ENCODE assay signal across 17 cellular contexts in genomic region chr7:80087768-80088170, GRCh38. TPM values are rescaled to one million over a fixed set of nuclear protein-coding genes. Genes with fewer than 3 reads are reported as not detected.
DNase-seq lines count a peak whose midpoint lies in the region; ATAC-seq and TF ChIP-seq lines count a peak whose summit lies in the region.
"Had no signal": no experiment of that assay in that cellular context is flagged by ENCODE, and none has a peak within 500 bp of the region (broad histone marks: within the 10 kb centered on the region; RNA-seq: fewer than 3 reads in every experiment).

No MANE protein-coding gene starts in this region.

- DNase-seq in ELR (ENCODE audit: low read depth) (peak; percentile 37), SK-N-MC (ENCODE audit: low read depth, low spot score) (no peak), fibroblast of lung (ENCODE audit: low read depth in 2 of 2) (peak in 1 of 2 donors; percentile 54), renal cortical epithelial cell (ENCODE audit: low read depth) (peak; percentile 15), NCI-H1092 (lab: John Stamatoyannopoulos, UW) (no peak), D341Med (ENCODE audit: low spot score) (no peak), CD1c-positive myeloid dendritic cell (ENCODE audit: extremely low spot score) (no peak)
- DNase-seq: activated CD4-positive, CD25-positive, alpha-beta regulatory T cell; activated CD8-positive, alpha-beta memory T cell treated with anti-CD3 and anti-CD28 coated beads for 24 hours; activated naive CD8-positive, alpha-beta T cell treated with anti-CD3 and anti-CD28 coated beads, Interleukin-2, amount 50 U/mL, for 24 hours; left ventricle myocardium superior; MM.1S; NCI-H187; stimulated activated naive CD4-positive, alpha-beta T cell had no signal

- no peak for ATAC-seq in GM19463 (IDR thresholded peaks at IDR 0.05; ENCODE audit: unreplicated experiment)
- ATAC-seq: activated naive CD8-positive, alpha-beta T cell treated with anti-CD3 and anti-CD28 coated beads, Interleukin-2, amount 50 U/mL, for 24 hours; activated T-helper 17 cell treated with anti-CD3 and anti-CD28 coated beads, Interleukin-2, amount 50 U/mL, for 72 hours; left ventricle myocardium superior had no signal

- H3K27me3 ChIP-seq in fibroblast of lung (ENCODE audit: control insufficient read depth, insufficient read depth, low read length) = no peaks in the 10 kb centered on the region
- H3K27me3 ChIP-seq: vagina had no signal

- TF ChIP-seq CTCF in fibroblast of lung (conservative IDR thresholded peaks at IDR 0.05 in 1 of 2, IDR thresholded peaks at IDR 0.05 in 1 of 2; ENCODE audit: low read depth in 1 of 2, low read length in 2 of 2) = no peak

- H3K4me1 ChIP-seq in fibroblast of lung (ENCODE audit: control insufficient read depth, extremely low read depth, insufficient read depth, low read length) = peaks cover 17% of the 10 kb centered on the region

- H3K27ac ChIP-seq in SK-N-MC (peak overlapping the region; percentile 76), fibroblast of lung (ENCODE audit: insufficient read depth, low read length) (peak overlapping the region; percentile 65)
- H3K27ac ChIP-seq: vagina had no signal

- H3K4me3 ChIP-seq in SK-N-MC (0 out of 2 replicates have a peak overlapping the region, but pooled peaks have one; percentile 48), fibroblast of lung (replicated peaks in 1 of 4; ENCODE audit: control extremely low read depth in 1 of 4, insufficient read depth in 1 of 4, low read depth in 3 of 4, low read length in 4 of 4) (no peak overlapping the region)
- H3K4me3 ChIP-seq: vagina had no signal

- no peaks in the 10 kb centered on the region for H4K20me1 ChIP-seq in fibroblast of lung (ENCODE audit: control insufficient read depth, extremely low read depth, insufficient read depth, low read length)

- H3K9me3 ChIP-seq in SK-N-MC (ENCODE audit: low read depth, low read length) = no peaks in the 10 kb centered on the region
- no peaks in the 10 kb centered on the region for H3K9me3 ChIP-seq in fibroblast of lung (ENCODE audit: control insufficient read depth, insufficient read depth, low read depth, low read length)
- H3K9me3 ChIP-seq: vagina had no signal

- H3K36me3 ChIP-seq in SK-N-MC (ENCODE audit: insufficient read depth, low read length) (0 out of 2 replicates have a peak, but pooled peaks cover 3% of the 10 kb centered on the region), fibroblast of lung (ENCODE audit: control insufficient read depth, insufficient read depth, low read length) (no peaks in the 10 kb centered on the region)
- H3K36me3 ChIP-seq: vagina had no signal

- H3K4me2 ChIP-seq in fibroblast of lung (ENCODE audit: extremely low read depth, insufficient read depth, low read length) = peak overlapping the region; percentile 59

- H3K79me2 ChIP-seq in fibroblast of lung (ENCODE audit: control insufficient read depth, insufficient read depth, low read length) = no peaks in the 10 kb centered on the region

- H2AFZ ChIP-seq in fibroblast of lung (ENCODE audit: low read length) = peak overlapping the region; percentile 66

- peak overlapping the region; percentile 1 for H3K9ac ChIP-seq in SK-N-MC (ENCODE audit: insufficient read length)
- no peak overlapping the region for H3K9ac ChIP-seq in fibroblast of lung (ENCODE audit: insufficient read depth, low read length)

RNA-seq across cellular contexts. Expression of gene GNAI1, which starts 46.9 kb away (rescaled TPM):
- total RNA-seq in fibroblast of lung = 42.6 and 68.9 TPM in 2 replicates
- polyA plus RNA-seq in fibroblast of lung = 47.8 and 81.8 TPM in 2 replicates
- 47.7 and 83.0 TPM in 2 replicates for polyA plus RNA-seq in fibroblast of lung (2012)
- 4.1 and 11.5 TPM in 2 replicates for polyA minus RNA-seq in fibroblast of lung (ENCODE audit: low replicate concordance)
- total RNA-seq in renal cortical epithelial cell = 38.4 and 101 TPM in 2 replicates
- total RNA-seq: activated T-helper 17 cell treated with anti-CD3 and anti-CD28 coated beads, Interleukin-2, amount 50 U/mL, for 72 hours had no signal

Comparison
In these comparisons a context has a peak if more than half of its experiments do, and no peak if none do; other contexts are left out.
1. DNase-seq: peak in ELR (single experiment) and renal cortical epithelial cell (single experiment); none in SK-N-MC (single experiment), NCI-H1092 (single experiment), D341Med (single experiment) and CD1c-positive myeloid dendritic cell (single experiment).